Comparison of ENCODE assay signal across 39 cellular contexts in the genomic region with DNA sequence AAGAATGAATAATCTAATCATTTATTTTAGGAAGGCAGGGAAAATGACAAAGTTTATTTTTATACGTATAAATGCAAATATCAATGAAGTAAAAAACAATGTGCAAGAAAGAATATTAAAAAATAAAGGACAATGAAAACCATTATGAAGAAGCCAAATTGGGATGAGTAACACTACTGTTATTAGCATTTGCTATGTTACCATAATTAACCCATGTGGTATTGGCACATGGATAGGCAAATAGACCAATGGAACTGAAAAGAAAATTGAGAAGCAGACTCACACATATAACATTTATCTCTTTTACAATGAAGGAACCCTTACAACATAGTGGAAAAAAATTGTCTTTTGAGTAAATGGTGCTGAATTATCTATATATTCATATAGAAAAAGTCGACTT.
"Had no signal": no experiment of that assay in that cellular context is flagged by ENCODE, and none has a peak within 500 bp of the region (broad histone marks: within the 10 kb centered on the region; RNA-seq: fewer than 3 reads in every experiment).

No MANE protein-coding gene starts in this region.

- H3K27ac Mint-ChIP-seq: activated naive CD4-positive, alpha-beta T cell treated with anti-CD3 and anti-CD28 coated beads for 36 hours; activated naive CD4-positive, alpha-beta T cell treated with anti-CD3 and anti-CD28 coated beads, Interleukin-2, amount 10 ng/mL, durations not matched to agents 7 days and 5 days; activated naive CD4-positive, alpha-beta T cell treated with anti-CD3 and anti-CD28 coated beads, Interleukin-2, amount 50 U/mL, for 24 hours; activated naive CD4-positive, alpha-beta T cell treated with anti-CD3 and anti-CD28 coated beads, Interleukin-2, amount 50 U/mL, for 72 hours; activated naive CD8-positive, alpha-beta T cell; activated naive CD8-positive, alpha-beta T cell treated with anti-CD3 and anti-CD28 coated beads for 36 hours; activated naive CD8-positive, alpha-beta T cell treated with anti-CD3 and anti-CD28 coated beads, Interleukin-2, amount 10 ng/mL, durations not matched to agents 7 days and 5 days; activated naive CD8-positive, alpha-beta T cell treated with anti-CD3 and anti-CD28 coated beads, Interleukin-2, amount 50 U/mL, for 24 hours; activated T-cell treated with anti-CD3 and anti-CD28 coated beads, Interleukin-2, amount 50 U/mL, for 24 hours; activated T-cell treated with anti-CD3 and anti-CD28 coated beads, Interleukin-2, amount 50 U/mL, for 72 hours; activated T-helper 1 cell treated with anti-CD3 and anti-CD28 coated beads, Interleukin-12 subunit alpha, Interleukin-12 subunit beta, Interleukin-2, Interleukin-4 antibody, amounts not matched to agents 30 ng/mL and 10 ng/mL and 1 ng/mL, durations not matched to agents 14 hours and 24 hours and 36 hours; activated T-helper 17 cell treated with anti-CD3 and anti-CD28 coated beads, Interleukin-2, amount 50 U/mL, for 72 hours; activated T-helper 2 cell treated with anti-CD3 and anti-CD28 coated beads, Interferon-gamma antibody, Interleukin-2, Interleukin-4, amounts not matched to agents 10 μg/mL and 5 μg/mL and 100 μg/mL, durations not matched to agents 14 hours and 24 hours and 36 hours; brain had no signal

- H3K9me3 Mint-ChIP-seq: activated naive CD4-positive, alpha-beta T cell treated with anti-CD3 and anti-CD28 coated beads, Interleukin-2, amount 10 ng/mL, durations not matched to agents 7 days and 5 days; activated naive CD4-positive, alpha-beta T cell treated with anti-CD3 and anti-CD28 coated beads, Interleukin-2, amount 50 U/mL, for 24 hours; activated naive CD8-positive, alpha-beta T cell treated with anti-CD3 and anti-CD28 coated beads, Interleukin-2, amount 10 ng/mL, durations not matched to agents 7 days and 5 days; activated naive CD8-positive, alpha-beta T cell treated with anti-CD3 and anti-CD28 coated beads, Interleukin-2, amount 50 U/mL, for 24 hours; activated T-cell treated with anti-CD3 and anti-CD28 coated beads, Interleukin-2, amount 50 U/mL, for 4 hours; activated T-helper 1 cell treated with anti-CD3 and anti-CD28 coated beads, Interleukin-12 subunit alpha, Interleukin-12 subunit beta, Interleukin-2, Interleukin-4 antibody, amounts not matched to agents 30 ng/mL and 10 ng/mL and 1 ng/mL, durations not matched to agents 14 hours and 24 hours and 36 hours; activated T-helper 2 cell treated with anti-CD3 and anti-CD28 coated beads, Interferon-gamma antibody, Interleukin-2, Interleukin-4, amounts not matched to agents 10 μg/mL and 5 μg/mL and 100 μg/mL, durations not matched to agents 14 hours and 24 hours and 36 hours; brain had no signal

- H3K27me3 Mint-ChIP-seq: activated naive CD4-positive, alpha-beta T cell treated with anti-CD3 and anti-CD28 coated beads, Interleukin-2, amount 10 ng/mL, durations not matched to agents 7 days and 5 days; activated naive CD4-positive, alpha-beta T cell treated with anti-CD3 and anti-CD28 coated beads, Interleukin-2, amount 50 U/mL, for 24 hours; activated naive CD8-positive, alpha-beta T cell; activated naive CD8-positive, alpha-beta T cell treated with anti-CD3 and anti-CD28 coated beads for 36 hours; activated naive CD8-positive, alpha-beta T cell treated with anti-CD3 and anti-CD28 coated beads, Interleukin-2, amount 10 ng/mL, durations not matched to agents 7 days and 5 days; activated naive CD8-positive, alpha-beta T cell treated with anti-CD3 and anti-CD28 coated beads, Interleukin-2, amount 50 U/mL, for 24 hours; activated T-cell treated with anti-CD3 and anti-CD28 coated beads, Interleukin-2, amount 50 U/mL, for 24 hours; activated T-helper 17 cell treated with anti-CD3 and anti-CD28 coated beads, Interleukin-2, amount 50 U/mL, for 72 hours; brain; central memory CD8-positive, alpha-beta T cell had no signal

- H3K36me3 Mint-ChIP-seq: activated naive CD4-positive, alpha-beta T cell treated with anti-CD3 and anti-CD28 coated beads, Interleukin-2, amount 10 ng/mL, durations not matched to agents 7 days and 5 days; activated naive CD4-positive, alpha-beta T cell treated with anti-CD3 and anti-CD28 coated beads, Interleukin-2, amount 50 U/mL, for 24 hours; activated naive CD4-positive, alpha-beta T cell treated with anti-CD3 and anti-CD28 coated beads, Interleukin-2, amount 50 U/mL, for 72 hours; activated naive CD8-positive, alpha-beta T cell; activated naive CD8-positive, alpha-beta T cell treated with anti-CD3 and anti-CD28 coated beads for 36 hours; activated naive CD8-positive, alpha-beta T cell treated with anti-CD3 and anti-CD28 coated beads, Interleukin-2, amount 10 ng/mL, durations not matched to agents 7 days and 5 days; brain had no signal

- H3K4me1 ChIP-seq: adrenal gland, ascending aorta, body of pancreas, breast epithelium had no signal

- H3K4me3 Mint-ChIP-seq: activated naive CD4-positive, alpha-beta T cell treated with anti-CD3 and anti-CD28 coated beads for 36 hours; activated naive CD4-positive, alpha-beta T cell treated with anti-CD3 and anti-CD28 coated beads, Interleukin-2, amount 10 ng/mL, durations not matched to agents 7 days and 5 days; activated naive CD4-positive, alpha-beta T cell treated with anti-CD3 and anti-CD28 coated beads, Interleukin-2, amount 50 U/mL, for 24 hours; activated naive CD8-positive, alpha-beta T cell; activated naive CD8-positive, alpha-beta T cell treated with anti-CD3 and anti-CD28 coated beads for 36 hours; activated naive CD8-positive, alpha-beta T cell treated with anti-CD3 and anti-CD28 coated beads, Interleukin-2, amount 10 ng/mL, durations not matched to agents 7 days and 5 days; activated naive CD8-positive, alpha-beta T cell treated with anti-CD3 and anti-CD28 coated beads, Interleukin-2, amount 50 U/mL, for 24 hours; activated T-cell treated with anti-CD3 and anti-CD28 coated beads, Interleukin-2, amount 50 U/mL, for 24 hours; activated T-cell treated with anti-CD3 and anti-CD28 coated beads, Interleukin-2, amount 50 U/mL, for 4 hours; activated T-cell treated with anti-CD3 and anti-CD28 coated beads, Interleukin-2, amount 50 U/mL, for 72 hours; activated T-helper 1 cell treated with anti-CD3 and anti-CD28 coated beads, Interleukin-12 subunit alpha, Interleukin-12 subunit beta, Interleukin-2, Interleukin-4 antibody, amounts not matched to agents 30 ng/mL and 10 ng/mL and 1 ng/mL, durations not matched to agents 14 hours and 24 hours and 36 hours; activated T-helper 17 cell treated with anti-CD3 and anti-CD28 coated beads, Interleukin-2, amount 50 U/mL, for 72 hours; brain; central memory CD8-positive, alpha-beta T cell had no signal

- H3K4me3 ChIP-seq: adrenal gland, ascending aorta, body of pancreas, breast epithelium, cardiac muscle cell had no signal

- H3K27ac ChIP-seq: adrenal gland, ascending aorta, body of pancreas, brain microvascular endothelial cell, breast epithelium, cardiac muscle cell had no signal

- H3K9me3 ChIP-seq: adrenal gland, ascending aorta, body of pancreas, breast epithelium had no signal

- DNase-seq: activated effector memory CD4-positive, alpha-beta T cell treated with anti-CD3 and anti-CD28 coated beads, Interleukin-2, amount 50 U/mL, for 16 hours; activated effector memory CD4-positive, alpha-beta T cell treated with Interleukin-2 at 50 U/mL for 16 hours; activated gamma-delta T cell; activated gamma-delta T cell treated with Interleukin-2 at 50 U/mL for 16 hours; activated naive CD4-positive, alpha-beta T cell; activated naive CD4-positive, alpha-beta T cell treated with anti-CD3 and anti-CD28 coated beads for 36 hours; activated naive CD4-positive, alpha-beta T cell treated with anti-CD3 and anti-CD28 coated beads, Interleukin-2, amount 10 ng/mL, durations not matched to agents 7 days and 5 days; activated naive CD4-positive, alpha-beta T cell treated with anti-CD3 and anti-CD28 coated beads, Interleukin-2, amount 50 U/mL, for 16 hours; activated naive CD4-positive, alpha-beta T cell treated with Interleukin-2 at 50 U/mL for 16 hours; activated naive CD8-positive, alpha-beta T cell treated with anti-CD3 and anti-CD28 coated beads for 36 hours; activated naive CD8-positive, alpha-beta T cell treated with anti-CD3 and anti-CD28 coated beads, Interleukin-2, amount 10 ng/mL, durations not matched to agents 7 days and 5 days; activated naive CD8-positive, alpha-beta T cell treated with anti-CD3 and anti-CD28 coated beads, Interleukin-2, amount 50 U/mL, for 24 hours; activated T-cell treated with anti-CD3 and anti-CD28 coated beads for 4 hours; activated T-cell treated with anti-CD3 and anti-CD28 coated beads, Interleukin-2, amount 50 U/mL, for 1 hour; activated T-cell treated with anti-CD3 and anti-CD28 coated beads, Interleukin-2, amount 50 U/mL, for 24 hours; activated T-cell treated with anti-CD3 and anti-CD28 coated beads, Interleukin-2, amount 50 U/mL, for 4 hours; activated T-cell treated with anti-CD3 and anti-CD28 coated beads, Interleukin-2, amount 50 U/mL, for 48 hours; activated T-cell treated with anti-CD3 and anti-CD28 coated beads, Interleukin-2, amount 50 U/mL, for 72 hours; adrenal gland; amniotic stem cell; amygdala; anterior cingulate cortex; aorta; body of pancreas; brain microvascular endothelial cell; caudate nucleus; central memory CD4-positive, alpha-beta T cell; cerebellar nuclear complex had no signal

- H3K4me1 Mint-ChIP-seq: activated naive CD4-positive, alpha-beta T cell treated with anti-CD3 and anti-CD28 coated beads, Interleukin-2, amount 10 ng/mL, durations not matched to agents 7 days and 5 days; activated naive CD4-positive, alpha-beta T cell treated with anti-CD3 and anti-CD28 coated beads, Interleukin-2, amount 50 U/mL, for 24 hours; activated naive CD8-positive, alpha-beta T cell treated with anti-CD3 and anti-CD28 coated beads for 36 hours; activated naive CD8-positive, alpha-beta T cell treated with anti-CD3 and anti-CD28 coated beads, Interleukin-2, amount 10 ng/mL, durations not matched to agents 7 days and 5 days; activated naive CD8-positive, alpha-beta T cell treated with anti-CD3 and anti-CD28 coated beads, Interleukin-2, amount 50 U/mL, for 24 hours; activated T-helper 17 cell treated with anti-CD3 and anti-CD28 coated beads, Interleukin-2, amount 50 U/mL, for 72 hours; central memory CD8-positive, alpha-beta T cell had no signal

- H3K27me3 ChIP-seq: adrenal gland, ascending aorta, body of pancreas, brain microvascular endothelial cell, breast epithelium, cardiac muscle cell had no signal

- ATAC-seq: activated naive CD4-positive, alpha-beta T cell treated with anti-CD3 and anti-CD28 coated beads, Interleukin-2, amount 50 U/mL, for 72 hours; activated naive CD8-positive, alpha-beta T cell treated with anti-CD3 and anti-CD28 coated beads, Interleukin-2, amount 50 U/mL, for 24 hours; activated T-cell treated with anti-CD3 and anti-CD28 coated beads, Interleukin-2, amount 50 U/mL, for 4 hours; activated T-cell treated with anti-CD3 and anti-CD28 coated beads, Interleukin-2, amount 50 U/mL, for 72 hours; activated T-helper 17 cell treated with anti-CD3 and anti-CD28 coated beads, Interleukin-2, amount 50 U/mL, for 72 hours; body of pancreas had no signal

- H3K36me3 ChIP-seq: adrenal gland, ascending aorta, brain microvascular endothelial cell, breast epithelium had no signal
